Comparison of ENCODE assay signal across 21 cellular contexts in genomic region chr7:128874140-128875031, GRCh38. TPM values are rescaled to one million over a fixed set of nuclear protein-coding genes. Genes with fewer than 3 reads are reported as not detected.
A peak's percentile ranks its signal among the peaks of the same experiment; 100 is the strongest.
DNase-seq lines count a peak whose midpoint lies in the region; ATAC-seq and TF ChIP-seq lines count a peak whose summit lies in the region.
"Had no signal": no experiment of that assay in that cellular context is flagged by ENCODE, and none has a peak within 500 bp of the region (broad histone marks: within the 10 kb centered on the region; RNA-seq: fewer than 3 reads in every experiment).

No MANE protein-coding gene starts in this region.

- 68 to 69% (median 68%) methylated on average over 21 to 22 of the region's 22 CpGs for WGBS in psoas muscle, 3 donors

- peak overlapping the region; percentile 20 for H3K4me3 ChIP-seq in colonic mucosa
- H3K4me3 ChIP-seq in psoas muscle: no peak overlapping the region
- H3K4me3 ChIP-seq: skin epidermis had no signal

- no peaks in the 10 kb centered on the region for H3K36me3 ChIP-seq in colonic mucosa
- H3K36me3 ChIP-seq in psoas muscle (ENCODE audit: insufficient read depth in 1 of 2, low read depth in 1 of 2): no peaks in the 10 kb centered on the region

- H3K27ac ChIP-seq in colonic mucosa (peak overlapping the region; percentile 27), psoas muscle (no peak overlapping the region)
- H3K27ac ChIP-seq: skin epidermis had no signal

- DNase-seq in Right ventricle myocardium inferior (ENCODE audit: missing footprints) (peak; percentile 61), Right ventricle myocardium superior (no peak), NCI-H2107 (lab: John Stamatoyannopoulos, UW) (peak; percentile 37), colonic mucosa (peak; percentile 92), psoas muscle (peak; percentile 30 to 80), G401 (ENCODE audit: low spot score) (no peak)
- DNase-seq in activated CD4-positive, alpha-beta T cell treated with anti-CD3 and anti-CD28 coated beads, Interleukin-2, amount 50 U/mL, for 4 hours: no peak
- DNase-seq in stimulated activated naive CD8-positive, alpha-beta T cell treated with anti-CD3 and anti-CD28 coated beads, Interleukin-15, Interleukin-2, amounts not matched to agents 100 U/mL and 50 U/mL, for 24 hours: no peak
- DNase-seq: ACHN; activated CD4-positive, alpha-beta T cell treated with anti-CD3 and anti-CD28 coated beads for 1 hour; activated CD8-positive, alpha-beta memory T cell treated with anti-CD3 and anti-CD28 coated beads, Interleukin-2, amount 50 U/mL, for 48 hours; activated naive CD4-positive, alpha-beta T cell treated with Interleukin-2 at 50 U/mL for 16 hours; CD4-positive, alpha-beta memory T cell; glutamatergic neuron; HCEC 1CT; NCI-H1436; occipital lobe; stimulated activated naive B cell treated with anti-CD40 and anti-IgM and Interleukin-4, amounts not matched to agents 10 μg/mL and 1 μg/mL and 100 μg/mL, for 72 hours; T-helper 2 cell had no signal

- in situ Hi-C loops in G401 (cut with HindIII; ENCODE audit: low sequenced_read_pairs): no loop called here

- TF ChIP-seq CTCF in colonic mucosa (IDR thresholded peaks at IDR 0.05): no peak
- no peak for TF ChIP-seq CTCF in psoas muscle (IDR thresholded peaks at IDR 0.05)

- ATAC-seq in Right ventricle myocardium inferior (no peak), Right ventricle myocardium superior (ENCODE audit: poor library complexity) (no peak), psoas muscle (peak; percentile 0 to 9 (median 4))
- no peak for ATAC-seq in stimulated activated naive CD8-positive, alpha-beta T cell treated with anti-CD3 and anti-CD28 coated beads, Interleukin-15, Interleukin-2, amounts not matched to agents 100 U/mL and 50 U/mL, for 24 hours
- ATAC-seq: esophagus mucosa; stimulated activated naive B cell treated with anti-CD40 and anti-IgM and Interleukin-4, amounts not matched to agents 10 μg/mL and 1 μg/mL and 100 μg/mL, for 72 hours had no signal

- H3K4me1 ChIP-seq in colonic mucosa (no peaks in the 10 kb centered on the region), psoas muscle (peaks cover 4% of the 10 kb centered on the region)

- H3K9me3 ChIP-seq in colonic mucosa: no peaks in the 10 kb centered on the region
- no peaks in the 10 kb centered on the region for H3K9me3 ChIP-seq in psoas muscle

- intact Hi-C loops in Right ventricle myocardium inferior (cut with DNase I): no loop called here
- intact Hi-C loops in Right ventricle myocardium superior (cut with DNase I): no loop called here
- intact Hi-C loops in colonic mucosa (cut with DNase I): no loop called here
- intact Hi-C loops in psoas muscle (cut with DNase I): no loop called here

- H3K9ac ChIP-seq in colonic mucosa (ENCODE audit: low read depth in 2 of 2, low read length in 2 of 2): peak overlapping the region; percentile 52 to 65

- no peaks in the 10 kb centered on the region for H3K27me3 ChIP-seq in colonic mucosa
- H3K27me3 ChIP-seq in psoas muscle (ENCODE audit: insufficient read depth in 3 of 3, low read length in 2 of 3): no peaks in the 10 kb centered on the region

RNA-seq across cellular contexts. Expression of gene ATP6V1F, which starts 11.7 kb away (rescaled TPM):
- total RNA-seq in Right ventricle myocardium inferior (128 TPM), Right ventricle myocardium superior (119 TPM), colonic mucosa (100 to 1,000 TPM in 1 of 2 donors, 10 to 100 TPM in 1; 94.4 to 105 TPM), psoas muscle (100 to 1,000 TPM; 103 to 210 (median 131) TPM)
- polyA plus RNA-seq in psoas muscle: 100 to 1,000 TPM; 141 to 156 (median 143) TPM
- 221 and 246 TPM in 2 replicates for total RNA-seq in G401 (2014; rRNA removed; shearing (Covaris generic))

RNA-seq across cellular contexts. Expression of gene KCP, which starts 36.1 kb away (rescaled TPM):
- total RNA-seq in Right ventricle myocardium inferior (0.11 TPM), Right ventricle myocardium superior (0.11 TPM), colonic mucosa (1 to 10 TPM in 1 of 2 donors, under 1 TPM in 1; 0.64 to 1.1 TPM), psoas muscle (under 1 TPM; 0.08 to 0.34 (median 0.23) TPM)
- under 1 TPM; 0.03 to 0.16 (median 0.12) TPM for polyA plus RNA-seq in psoas muscle
- total RNA-seq in G401 (2014; rRNA removed; shearing (Covaris generic)): 2.8 and 4.7 TPM in 2 replicates
- polyA plus RNA-seq: CD4-positive, alpha-beta memory T cell had no signal

RNA-seq across cellular contexts. Expression of gene FLNC, which starts 44.2 kb away (rescaled TPM):
- total RNA-seq in Right ventricle myocardium inferior (905 TPM), Right ventricle myocardium superior (601 TPM), colonic mucosa (10 to 100 TPM in 1 of 2 donors, 1 to 10 TPM in 1; 4.5 to 88.6 TPM), psoas muscle (1,000 to 10,000 TPM; 2,884 to 6,311 (median 4,401) TPM)
- 1,000 to 10,000 TPM; 1,080 to 4,011 (median 1,658) TPM for polyA plus RNA-seq in psoas muscle
- total RNA-seq in G401 (2014; rRNA removed; shearing (Covaris generic)): 211 and 231 TPM in 2 replicates
- polyA plus RNA-seq: CD4-positive, alpha-beta memory T cell had no signal

Comparison
In these comparisons a context has a peak if more than half of its experiments do, and no peak if none do; other contexts are left out.
1. DNase-seq: peak in Right ventricle myocardium inferior (single experiment), NCI-H2107 (single experiment), colonic mucosa (single experiment) and psoas muscle (2 of 2); none in Right ventricle myocardium superior (single experiment), G401 (single experiment), activated CD4-positive, alpha-beta T cell treated with anti-CD3 and anti-CD28 coated beads, Interleukin-2, amount 50 U/mL, for 4 hours (0 of 2) and stimulated activated naive CD8-positive, alpha-beta T cell treated with anti-CD3 and anti-CD28 coated beads, Interleukin-15, Interleukin-2, amounts not matched to agents 100 U/mL and 50 U/mL, for 24 hours (single experiment).
2. ATAC-seq: peak in psoas muscle (4 of 4); none in Right ventricle myocardium inferior (single experiment), Right ventricle myocardium superior (single experiment) and stimulated activated naive CD8-positive, alpha-beta T cell treated with anti-CD3 and anti-CD28 coated beads, Interleukin-15, Interleukin-2, amounts not matched to agents 100 U/mL and 50 U/mL, for 24 hours (single experiment).